Comparison of ENCODE assay signal across 1 cellular context in genomic region chr17:39703913-39704312, GRCh38.
TF ChIP-seq lines count a peak whose summit lies in the region.

No MANE protein-coding gene starts in this region.

TF ChIP-seq in liver, 16 proteins besides CTCF, POLR2A, EP300 and RAD21 (continued from another document):
- TF ChIP-seq MAX (IDR thresholded peaks at IDR 0.05), result no peak
